Comparison of ENCODE assay signal across 8 cellular contexts in genomic region chr14:70822706-70823185, GRCh38. TPM values are rescaled to one million over a fixed set of nuclear protein-coding genes. Genes with fewer than 3 reads are reported as not detected.
DNase-seq lines count a peak whose midpoint lies in the region; ATAC-seq and TF ChIP-seq lines count a peak whose summit lies in the region.

No MANE protein-coding gene starts in this region.

- WGBS in heart right ventricle, 2 donors = 11 to 12% methylated on average over 18 of the region's 19 CpGs

- H3K27ac ChIP-seq in heart right ventricle = peak overlapping the region in 5 of 10 donors; percentile 46 to 79 (median 56)

- no peak for TF ChIP-seq CTCF in CD14-positive monocyte (IDR thresholded peaks at IDR 0.05)
- TF ChIP-seq CTCF in heart right ventricle (IDR thresholded peaks at IDR 0.05) = no peak
- no peak for TF ChIP-seq CTCF in GM10266 (IDR thresholded peaks at IDR 0.05; ENCODE audit: control insufficient read depth, insufficient read depth, low read depth, missing control alignments)

- peaks cover 38 to 59% (median 59%) of the 10 kb centered on the region in 3 donors for H3K27me3 Mint-ChIP-seq in CD14-positive monocyte (ENCODE audit: low read depth in 3 of 3)
- H3K27me3 Mint-ChIP-seq in IgD-negative memory B cell = peaks cover 13% of the 10 kb centered on the region

- H3K36me3 Mint-ChIP-seq in CD14-positive monocyte (peaks cover 0 to 2% of the 10 kb centered on the region in 2 donors), IgD-negative memory B cell (no peaks in the 10 kb centered on the region)

- H3K4me3 Mint-ChIP-seq in CD14-positive monocyte (peak overlapping the region; percentile 80 to 87), IgD-negative memory B cell (peak overlapping the region; percentile 58 to 94 (median 83))

- no peak for TF ChIP-seq POLR2A in erythroblast (IDR thresholded peaks at IDR 0.05; ENCODE audit: low read length)

- H3K4me1 Mint-ChIP-seq in CD14-positive monocyte (peaks cover 18% of the 10 kb centered on the region), IgD-negative memory B cell (peaks cover 7 to 10% (median 9%) of the 10 kb centered on the region in 3 donors)

- H3K27ac Mint-ChIP-seq in CD14-positive monocyte (no peak overlapping the region), IgD-negative memory B cell (no peak overlapping the region)

- H3K9me3 Mint-ChIP-seq in CD14-positive monocyte (peaks cover 0 to 7% (median 0%) of the 10 kb centered on the region in 7 donors), IgD-negative memory B cell (no peaks in the 10 kb centered on the region)

- peaks cover 6 to 23% (median 17%) of the 10 kb centered on the region in 9 donors for H3K4me1 ChIP-seq in heart right ventricle

- peak overlapping the region; percentile 40 to 80 (median 72) for H3K4me3 ChIP-seq in heart right ventricle

- DNase-seq in CD14-positive monocyte (ENCODE audit: low spot score) (no peak), heart right ventricle (peak; percentile 34 to 53), retina (peak; percentile 79), erythroblast (lab: John Stamatoyannopoulos, UW) (no peak), GM10266 (ENCODE audit: extremely low spot score) (no peak)
- DNase-seq in activated T-cell treated with anti-CD3 and anti-CD28 coated beads, Interleukin-2, amount 50 U/mL, for 48 hours = peak; percentile 44 to 52
- DNase-seq in NK-92 treated with Interleukin-12 subunit alpha and Interleukin-12 subunit beta, amount 100 ng/mL, for 24 hours (lab: John Stamatoyannopoulos, UW) = no peak

- ATAC-seq in heart right ventricle = peak in 7 of 8 donors; percentile 25 to 70 (median 44)

- peaks cover 0 to 35% (median 6%) of the 10 kb centered on the region in 7 donors for H3K27me3 ChIP-seq in heart right ventricle

- intact Hi-C loops in CD14-positive monocyte (cut with micrococcal nuclease) (loop anchor here (5.0 kb wide), 2 partner anchors 85 to 90 kb away; partner anchors contain the start of gene PCNX1 (in 1 of the 2)), heart right ventricle (cut with DNase I) (loop anchor here in 7 of 10 donors (5.0 to 10.0 kb wide), 7 partner anchors 72 to 155 kb away; partner anchors contain the start of gene PCNX1 (in 2 of the 7))

- H3K9me3 ChIP-seq in heart right ventricle = no peaks in the 10 kb centered on the region

- H3K36me3 ChIP-seq in heart right ventricle = no peaks in the 10 kb centered on the region

RNA-seq across cellular contexts. Expression of gene MAP3K9, which starts 13.4 kb away (rescaled TPM):
- polyA plus RNA-seq in CD14-positive monocyte (not detected), IgD-negative memory B cell (5.3 TPM), heart right ventricle (under 1 TPM; 0.37 to 0.67 TPM)
- total RNA-seq in heart right ventricle = 1 to 10 TPM in 8 of 10 donors, under 1 TPM in 2; 0.96 to 2.4 (median 1.5) TPM

Comparison
In these comparisons a context has a peak if more than half of its experiments do, and no peak if none do; other contexts are left out.
1. DNase-seq: peak in activated T-cell treated with anti-CD3 and anti-CD28 coated beads, Interleukin-2, amount 50 U/mL, for 48 hours (2 of 2), heart right ventricle (2 of 2) and retina (single experiment); none in CD14-positive monocyte (single experiment), erythroblast (0 of 2), GM10266 (single experiment) and NK-92 treated with Interleukin-12 subunit alpha and Interleukin-12 subunit beta, amount 100 ng/mL, for 24 hours (single experiment).